24 cellular contexts compared by ENCODE assay signal in the genomic region with DNA sequence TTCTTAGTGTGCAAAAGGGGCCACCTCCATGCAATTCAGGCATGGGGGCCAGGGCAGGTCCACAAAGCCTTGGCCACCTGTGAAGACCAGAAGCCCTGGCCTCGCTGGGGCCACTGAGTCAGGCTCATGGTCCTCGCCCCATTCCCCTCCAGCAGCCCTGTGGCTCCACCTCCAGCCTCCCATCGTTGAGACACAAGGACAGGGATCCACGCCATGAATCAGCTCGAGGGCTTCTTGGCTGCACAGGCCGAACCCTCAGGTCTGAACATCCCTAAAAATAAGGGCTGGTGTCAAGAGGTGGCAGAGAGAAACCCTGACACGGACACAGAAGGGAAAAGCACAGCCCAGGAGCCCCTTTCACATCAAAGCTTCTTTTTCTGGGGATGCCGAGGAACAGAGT.
DNase-seq lines count a peak whose midpoint lies in the region; ATAC-seq, FAIRE-seq and TF ChIP-seq lines count a peak whose summit lies in the region.
"Had no signal": no experiment of that assay in that cellular context is flagged by ENCODE, and none has a peak within 500 bp of the region (broad histone marks: within the 10 kb centered on the region; RNA-seq: fewer than 3 reads in every experiment).

No MANE protein-coding gene starts in this region.

- H3K27me3 ChIP-seq in right cardiac atrium (ENCODE audit: control insufficient read depth, insufficient read depth): no peaks in the 10 kb centered on the region
- no peaks in the 10 kb centered on the region for H3K27me3 ChIP-seq in psoas muscle (ENCODE audit: insufficient read depth in 3 of 3, low read length in 2 of 3)
- no peaks in the 10 kb centered on the region for H3K27me3 ChIP-seq in thoracic aorta (replicated peaks; ENCODE audit: insufficient read depth)
- H3K27me3 ChIP-seq: BE2C, Peyer's patch had no signal

- H3K9me3 ChIP-seq in right cardiac atrium (ENCODE audit: control insufficient read depth, low read length) (no peaks in the 10 kb centered on the region), psoas muscle (no peaks in the 10 kb centered on the region), thoracic aorta (no peaks in the 10 kb centered on the region), kidney (ENCODE audit: control insufficient read depth in 1 of 2, low read length in 2 of 2) (no peaks in the 10 kb centered on the region)
- H3K9me3 ChIP-seq: BE2C, Caco-2, Peyer's patch had no signal

- no peak for TF ChIP-seq CTCF in psoas muscle (IDR thresholded peaks at IDR 0.05)
- no peak for TF ChIP-seq CTCF in thoracic aorta (IDR thresholded peaks at IDR 0.05)
- TF ChIP-seq CTCF in kidney (IDR thresholded peaks at IDR 0.05; ENCODE audit: borderline replicate concordance, extremely low read depth, insufficient read depth): no peak

- no peak for FAIRE-seq in kidney (lab: Jason Lieb, UNC)
- FAIRE-seq: GM19239, HTR-8/SVneo had no signal

- H3K36me3 ChIP-seq in psoas muscle (ENCODE audit: insufficient read depth in 1 of 2, low read depth in 1 of 2) (no peaks in the 10 kb centered on the region), thoracic aorta (no peaks in the 10 kb centered on the region), kidney (ENCODE audit: control insufficient read depth in 1 of 2, insufficient read depth in 2 of 2, low read length in 2 of 2) (no peaks in the 10 kb centered on the region)
- H3K36me3 ChIP-seq: BE2C, Peyer's patch had no signal

- no peak for DNase-seq in Right ventricle myocardium superior
- no peak for DNase-seq in right cardiac atrium
- no peak for DNase-seq in left ventricle myocardium superior
- DNase-seq in psoas muscle: no peak
- DNase-seq in thoracic aorta (ENCODE audit: low spot score): no peak
- DNase-seq in kidney: no peak
- no peak for DNase-seq in DMS53 treated with DMSO at 0.1 percent for 48 hours (lab: John Stamatoyannopoulos, UW; ENCODE audit: unreplicated experiment)
- DNase-seq: 8988T; Caco-2; CD4-positive, CD25-positive, alpha-beta regulatory T cell; GDM1; GM23248; HCEC 1CT; IMR-90; Karpas-422; NCI-H1048; NCI-H1436 treated with DMSO at 0.1 percent for 48 hours; NCI-H2029 treated with DMSO at 0.1 percent for 48 hours; NCI-H2171; Peyer's patch had no signal

- ATAC-seq in Right ventricle myocardium superior (ENCODE audit: poor library complexity) (peak; percentile 38), right cardiac atrium (no peak), left ventricle myocardium superior (peak; percentile 23), psoas muscle (peak; percentile 15 to 64 (median 40)), thoracic aorta (ENCODE audit: insufficient number of reproducible peaks, low FRiP score, low read depth) (no peak), HG03354 (IDR thresholded peaks at IDR 0.05; ENCODE audit: poor library complexity, severe bottlenecking, unreplicated experiment) (no peak)

- H3K4me3 ChIP-seq in right cardiac atrium (ENCODE audit: low read length) (no peak overlapping the region), psoas muscle (peak overlapping the region; percentile 63), thoracic aorta (peak overlapping the region; percentile 67), kidney (ENCODE audit: low read length in 2 of 2) (no peak overlapping the region)
- H3K4me3 ChIP-seq: GM23248, Peyer's patch had no signal

- H3K27ac ChIP-seq in right cardiac atrium (ENCODE audit: low read length): no peak overlapping the region
- peak overlapping the region; percentile 83 for H3K27ac ChIP-seq in psoas muscle
- peak overlapping the region; percentile 19 to 74 for H3K27ac ChIP-seq in thoracic aorta
- no peak overlapping the region for H3K27ac ChIP-seq in kidney (ENCODE audit: low read depth in 2 of 2, low read length in 2 of 2)
- H3K27ac ChIP-seq: GM23248, Peyer's patch had no signal

- intact Hi-C loops in Right ventricle myocardium superior (cut with DNase I): loop anchor here (5.0 kb wide), 1 partner anchor 56 kb away; no protein-coding TSS in a partner anchor
- intact Hi-C loops in right cardiac atrium (cut with DNase I): no loop called here
- intact Hi-C loops in left ventricle myocardium superior (cut with micrococcal nuclease): loop anchor here (10.0 kb wide), 1 partner anchor 59 kb away; no protein-coding TSS in a partner anchor
- intact Hi-C loops in psoas muscle (cut with DNase I): no loop called here
- intact Hi-C loops in kidney (cut with DNase I): no loop called here

- H3K9ac ChIP-seq in kidney (ENCODE audit: low read length in 2 of 2): no peak overlapping the region
- H3K9ac ChIP-seq: GM23248 had no signal

- 79% methylated on average over 8 of the region's 8 CpGs for WGBS in right cardiac atrium
- WGBS in psoas muscle, 3 donors: 60 to 79% (median 62%) methylated on average over 8 of the region's 8 CpGs

- peaks cover 5% of the 10 kb centered on the region for H3K4me1 ChIP-seq in right cardiac atrium (ENCODE audit: control insufficient read depth, insufficient read depth, low read length)
- H3K4me1 ChIP-seq in psoas muscle: peaks cover 32% of the 10 kb centered on the region
- peaks cover 0 to 17% of the 10 kb centered on the region in 2 donors for H3K4me1 ChIP-seq in thoracic aorta (ENCODE audit: control insufficient read depth in 1 of 2, low read depth in 2 of 2)
- H3K4me1 ChIP-seq in kidney (ENCODE audit: control insufficient read depth in 1 of 2, insufficient read depth in 1 of 2, low read depth in 1 of 2, low read length in 2 of 2): no peaks in the 10 kb centered on the region
- H3K4me1 ChIP-seq: Caco-2, Peyer's patch had no signal

Comparison
In these comparisons a context has a peak if more than half of its experiments do, and no peak if none do; other contexts are left out.
1. ATAC-seq: peak in Right ventricle myocardium superior (single experiment), left ventricle myocardium superior (single experiment) and psoas muscle (4 of 4); none in right cardiac atrium (0 of 2), thoracic aorta (single experiment) and HG03354 (single experiment).
2. intact Hi-C loops: an anchor here in Right ventricle myocardium superior (5.0 kb wide) and left ventricle myocardium superior (10.0 kb wide); none called in right cardiac atrium, psoas muscle and kidney.
3. H3K27ac ChIP-seq: peak in psoas muscle (single experiment) and thoracic aorta (2 of 2); none in right cardiac atrium (single experiment) and kidney (0 of 2).
4. H3K4me3 ChIP-seq: peak in psoas muscle (single experiment) and thoracic aorta (single experiment); none in right cardiac atrium (single experiment) and kidney (0 of 2).